Comparison of ENCODE assay signal across 8 cellular contexts in the genomic region with DNA sequence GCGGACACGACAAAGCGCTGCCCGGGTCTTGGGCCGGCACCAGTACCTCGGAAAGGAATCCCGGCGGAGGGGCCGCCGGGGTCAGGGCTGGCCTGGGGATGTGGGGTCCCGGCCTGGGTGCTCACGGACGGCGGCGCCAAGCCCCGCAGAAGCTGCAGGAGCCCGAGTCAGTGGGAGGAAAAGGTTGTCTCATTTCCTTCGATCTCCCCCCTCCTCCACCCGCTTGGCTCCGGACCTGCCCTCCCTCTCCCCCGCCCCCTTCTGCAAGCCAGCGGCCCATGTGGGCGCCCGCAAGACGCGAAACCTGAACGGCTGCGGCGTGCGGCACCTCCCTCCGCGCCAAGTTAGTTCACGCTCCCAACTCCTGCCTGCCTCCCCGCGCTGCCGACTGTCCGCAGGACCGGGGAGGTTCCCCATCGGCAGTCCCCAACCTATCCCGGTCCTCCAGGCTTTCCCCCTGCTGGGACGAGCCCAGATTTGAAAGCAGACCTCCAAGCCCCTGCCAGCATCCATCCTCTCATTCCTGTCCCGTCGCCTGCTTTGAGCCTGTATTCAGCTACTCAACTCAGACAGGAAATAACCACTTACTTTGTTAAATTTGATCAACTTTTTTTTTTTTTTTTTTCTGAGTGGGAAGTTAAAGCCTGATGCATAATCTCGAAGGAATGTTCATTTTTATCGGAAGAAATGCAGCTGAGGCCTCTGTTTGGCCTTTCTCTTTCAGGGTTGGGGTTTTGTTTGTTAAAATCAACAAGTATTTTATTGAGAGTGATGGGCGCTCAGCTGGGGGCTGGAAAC. TPM values are rescaled to one million over a fixed set of nuclear protein-coding genes. Genes with fewer than 3 reads are reported as not detected.
DNase-seq lines count a peak whose midpoint lies in the region; ATAC-seq and TF ChIP-seq lines count a peak whose summit lies in the region.

EVA1A (minus strand) TSS at position 172 of the 798 bp plus-strand sequence. CDS start 42,799 bp downstream, outside the sequence.

- H3K36me3 Mint-ChIP-seq in CD8-positive, alpha-beta memory T cell = peaks cover 0 to 1% (median 0%) of the 10 kb centered on the region in 3 donors

- H3K27me3 Mint-ChIP-seq in CD8-positive, alpha-beta memory T cell = peaks cover 29 to 49% of the 10 kb centered on the region in 2 donors

- peak within 1 kb of the TSS in 2 of 8 donors; percentile 32 to 85 for H3K27ac Mint-ChIP-seq in CD8-positive, alpha-beta memory T cell

- DNase-seq in CD8-positive, alpha-beta memory T cell = no peak
- DNase-seq in Panc1 (ENCODE audit: low read depth, low spot score) (no peak), dorsolateral prefrontal cortex (peak in 2 of 10 donors; percentile 16 to 44), right lobe of liver (peak; percentile 73 to 81 (median 80)), thyroid gland (peak; percentile 37 to 61)

- intact Hi-C loops in Panc1 (cut with micrococcal nuclease; ENCODE audit: unreplicated experiment) (no loop called here), dorsolateral prefrontal cortex (cut with DNase I) (no loop called here), right lobe of liver (cut with DNase I) (no loop called here), thyroid gland (cut with DNase I) (no loop called here)

- H3K27ac ChIP-seq in CD8-positive, alpha-beta memory T cell (ENCODE audit: low read depth, low read length) = no peak within 1 kb of the TSS
- H3K27ac ChIP-seq in Panc1 (ENCODE audit: low read length) (no peak within 1 kb of the TSS), dorsolateral prefrontal cortex (no peak within 1 kb of the TSS), right lobe of liver (peak within 1 kb of the TSS; percentile 85 to 91 (median 89)), thyroid gland (peak within 1 kb of the TSS in 2 of 3 donors; percentile 73 to 76)

- no peaks in the 10 kb centered on the region for H3K9me3 ChIP-seq in CD8-positive, alpha-beta memory T cell (ENCODE audit: low read length)
- no peaks in the 10 kb centered on the region for H3K9me3 ChIP-seq in Panc1 (ENCODE audit: control insufficient read depth, insufficient read depth, low read depth, low read length)
- no peaks in the 10 kb centered on the region for H3K9me3 ChIP-seq in right lobe of liver
- no peaks in the 10 kb centered on the region for H3K9me3 ChIP-seq in thyroid gland

- TF ChIP-seq CTCF in Panc1 (IDR thresholded peaks at IDR 0.05) = no peak
- TF ChIP-seq CTCF in dorsolateral prefrontal cortex (IDR thresholded peaks at IDR 0.05 in 54 of 56, conservative IDR thresholded peaks at IDR 0.05 in 2 of 56; ENCODE audit: low read depth in 1 of 56, partially characterized antibody in 56 of 56) = no peak
- TF ChIP-seq CTCF in right lobe of liver (IDR thresholded peaks at IDR 0.05) = no peak
- no peak for TF ChIP-seq CTCF in thyroid gland (IDR thresholded peaks at IDR 0.05)

- H3K4me3 ChIP-seq in CD8-positive, alpha-beta memory T cell (ENCODE audit: low read length) = peak within 1 kb of the TSS; percentile 22
- H3K4me3 ChIP-seq in Panc1 (ENCODE audit: low read depth in 2 of 2, low read length in 2 of 2) = peak within 1 kb of the TSS; percentile 44
- H3K4me3 ChIP-seq in dorsolateral prefrontal cortex = peak within 1 kb of the TSS; percentile 8 to 76 (median 52)
- H3K4me3 ChIP-seq in right lobe of liver = peak within 1 kb of the TSS; percentile 45 to 83 (median 82)
- peak within 1 kb of the TSS in 2 of 3 donors; percentile 46 to 51 for H3K4me3 ChIP-seq in thyroid gland (replicated peaks in 1 of 3)

- H3K4me1 ChIP-seq in CD8-positive, alpha-beta memory T cell (ENCODE audit: insufficient read depth, low read length) = no peaks in the 10 kb centered on the region
- H3K4me1 ChIP-seq in Panc1 (ENCODE audit: control insufficient read depth, insufficient read depth, low read length) (no peaks in the 10 kb centered on the region), right lobe of liver (peaks cover 0 to 8% (median 0%) of the 10 kb centered on the region in 4 donors), thyroid gland (peaks cover 10 to 20% of the 10 kb centered on the region in 2 donors)

- peak within 1 kb of the TSS in 5 of 7 donors; percentile 57 to 76 (median 69) for H3K4me3 Mint-ChIP-seq in CD8-positive, alpha-beta memory T cell

- peaks cover 8 to 15% (median 13%) of the 10 kb centered on the region in 3 donors for H3K4me1 Mint-ChIP-seq in CD8-positive, alpha-beta memory T cell

- H3K9me3 Mint-ChIP-seq in CD8-positive, alpha-beta memory T cell = peaks cover 0 to 7% (median 0%) of the 10 kb centered on the region in 5 donors

- 8% methylated on average over 14 of the region's 46 CpGs for WGBS in right lobe of liver (ENCODE audit: insufficient coverage, low coverage, low lambda C conversion rate, missing lambda C conversion rate)
- 6 to 7% methylated on average over 16 to 19 of the region's 46 CpGs for WGBS in thyroid gland, 2 donors

- H3K27me3 ChIP-seq in CD8-positive, alpha-beta memory T cell (ENCODE audit: insufficient read depth, low read length, poor library complexity, severe bottlenecking) = no peaks in the 10 kb centered on the region
- H3K27me3 ChIP-seq in Panc1 (ENCODE audit: control insufficient read depth, insufficient read depth, low read length) (peaks cover 41% of the 10 kb centered on the region), dorsolateral prefrontal cortex (peaks cover 0 to 70% (median 43%) of the 10 kb centered on the region in 45 donors), right lobe of liver (no peaks in the 10 kb centered on the region), thyroid gland (no peaks in the 10 kb centered on the region)

- ATAC-seq in GM21737 (IDR thresholded peaks at IDR 0.05; ENCODE audit: unreplicated experiment) = peak; percentile 44
- ATAC-seq in Panc1 = peak; percentile 49
- ATAC-seq in right lobe of liver = peak; percentile 83 to 86 (median 86)
- no peak for ATAC-seq in GM19324 (IDR thresholded peaks at IDR 0.05; ENCODE audit: low FRiP score, unreplicated experiment)
- ATAC-seq in GM18858 (IDR thresholded peaks at IDR 0.05; ENCODE audit: unreplicated experiment) = no peak

- no TSS peak for BruUV-seq in Panc1 (replicated peaks; lab: Mats Ljungman, UMichigan)

- H3K36me3 ChIP-seq in CD8-positive, alpha-beta memory T cell (ENCODE audit: insufficient read depth, low read length) = no peaks in the 10 kb centered on the region
- H3K36me3 ChIP-seq in Panc1 (ENCODE audit: control insufficient read depth, insufficient read depth, low read length) (no peaks in the 10 kb centered on the region), right lobe of liver (no peaks in the 10 kb centered on the region), thyroid gland (no peaks in the 10 kb centered on the region)

- CTCF ChIA-PET in CD8-positive, alpha-beta memory T cell (lab: Charles Lee) = no interaction called here
- CTCF ChIA-PET in Panc1 (lab: Charles Lee) = interaction anchor here (0.5 kb wide), 1 partner anchor 98 kb away, joined by 3 read pairs; no protein-coding TSS in a partner anchor

- POLR2A ChIA-PET in CD8-positive, alpha-beta memory T cell (lab: Charles Lee) = no interaction called here
- POLR2A ChIA-PET in Panc1 (lab: Charles Lee) = no interaction called here

- in situ Hi-C loops in Panc1 (cut with HindIII; ENCODE audit: low pct_unique_long_range_greater_than_20kb, low sequenced_read_pairs) = no loop called here

- TF ChIP-seq POLR2A in right lobe of liver (IDR thresholded peaks at IDR 0.05) (peak; percentile 2), thyroid gland (IDR thresholded peaks at IDR 0.05) (peak in 1 of 2 donors; percentile 41)

RNA-seq across cellular contexts. Expression of gene EVA1A, which starts in this region (rescaled TPM):
- total RNA-seq in CD8-positive, alpha-beta memory T cell = not detected
- polyA plus RNA-seq in CD8-positive, alpha-beta memory T cell = not detected
- total RNA-seq in Panc1 (2021; ENCODE audit: unreplicated experiment) (0.21 TPM), dorsolateral prefrontal cortex (1 to 10 TPM in 9 of 120 experiments, under 1 TPM in 15, not detected in 96; 0.22 to 2.5 (median 0.81) TPM), right lobe of liver (100 to 1,000 TPM in 2 of 6 experiments, 10 to 100 TPM in 4; 30.6 to 125 (median 74.5) TPM), thyroid gland (10 to 100 TPM in 3 of 4 donors, 1 to 10 TPM in 1; 3.6 to 19.8 (median 12.3) TPM)
- not detected for polyA plus RNA-seq in Panc1 (2012; ENCODE audit: insufficient read length)

Comparison
In these comparisons a context has a peak if more than half of its experiments do, and no peak if none do; other contexts are left out.
1. Peak in ATAC-seq and H3K4me3 ChIP-seq in Panc1; RNA of the gene not detected or under 1 TPM.
2. DNase-seq: peak in right lobe of liver (3 of 3) and thyroid gland (2 of 2); none in CD8-positive, alpha-beta memory T cell (0 of 5) and Panc1 (single experiment).
3. H3K27ac ChIP-seq: peak in right lobe of liver (3 of 3) and thyroid gland (2 of 3); none in CD8-positive, alpha-beta memory T cell (single experiment), Panc1 (single experiment) and dorsolateral prefrontal cortex (0 of 59).
4. H3K4me3 ChIP-seq: peak in every context shown above with its lines; median percentile 82 in right lobe of liver; 52 in dorsolateral prefrontal cortex; 48 in thyroid gland; 44 in Panc1; 22 in CD8-positive, alpha-beta memory T cell.
5. ATAC-seq: peak in GM21737 (single experiment) and right lobe of liver (4 of 4); none in GM19324 (single experiment) and GM18858 (single experiment).